In the genomic region with DNA sequence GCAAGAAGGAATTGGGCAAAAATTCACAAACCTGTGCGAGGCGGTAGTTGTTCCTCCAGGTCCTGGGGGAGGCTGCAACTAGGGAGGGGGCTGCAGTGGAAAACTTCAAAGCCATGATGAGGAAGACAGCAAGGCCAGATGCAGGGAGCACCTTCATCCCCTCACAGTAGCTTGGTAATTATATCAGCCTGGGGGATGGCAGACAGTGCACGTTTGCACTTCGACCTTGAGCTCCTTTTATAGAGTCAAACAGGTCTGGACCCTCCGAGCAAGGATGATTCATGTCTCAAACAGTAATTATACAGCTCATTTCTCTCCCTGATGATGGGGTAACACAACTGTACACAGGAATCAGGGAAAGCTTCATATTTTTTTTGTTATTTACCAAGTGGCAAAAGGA, we compare ENCODE assay signal across 34 cellular contexts. TPM values are rescaled to one million over a fixed set of nuclear protein-coding genes. Genes with fewer than 3 reads are reported as not detected.
"Had no signal": no experiment of that assay in that cellular context is flagged by ENCODE, and none has a peak within 500 bp of the region (broad histone marks: within the 10 kb centered on the region; RNA-seq: fewer than 3 reads in every experiment).

MMP20 (minus strand) TSS at position 170 of the 400 bp plus-strand sequence; CDS start at position 157, 13 bp downstream.

- H3K27ac ChIP-seq: epithelial cell of prostate, esophagus squamous epithelium, gastrocnemius medialis, heart right ventricle, left lung, lower lobe of right lung had no signal

- H3K9me3 ChIP-seq: esophagus squamous epithelium, gastrocnemius medialis, heart right ventricle, left lung, lower lobe of right lung, mucosa of descending colon had no signal

- H3K27me3 ChIP-seq: esophagus squamous epithelium, gastrocnemius medialis, left lung had no signal

- H3K36me3 ChIP-seq: esophagus squamous epithelium, gastrocnemius medialis, heart right ventricle, left lung, lower lobe of right lung had no signal

- DNase-seq: cortex of kidney; effector CD8-positive, alpha-beta T cell; effector memory CD8-positive, alpha-beta T cell; endodermal cell; erythroblast; esophagus squamous epithelium; foreskin fibroblast; foreskin melanocyte; gastrocnemius medialis; glutamatergic neuron; head of caudate nucleus; heart right ventricle; hypothalamus; immature natural killer cell; islet precursor cell; kidney; kidney glomerular epithelial cell; left colon; left lung; left ventricle myocardium superior; lower lobe of right lung; mesenchymal stem cell; mucosa of descending colon had no signal

- H3K4me1 ChIP-seq: esophagus squamous epithelium, gastrocnemius medialis, heart right ventricle, left lung, lower lobe of right lung had no signal

- H3K4me3 ChIP-seq: esophagus squamous epithelium, gastrocnemius medialis, heart right ventricle, left lung, lower lobe of right lung, mucosa of descending colon had no signal

- FAIRE-seq: colon, endometrium, kidney had no signal

RNA-seq across cellular contexts. Expression of gene MMP20, which starts in this region (rescaled TPM):
- total RNA-seq: cerebellum, dermis microvascular lymphatic vessel endothelial cell, endodermal cell, esophagus mucosa, esophagus squamous epithelium, gastrocnemius medialis, glomerular endothelial cell, heart right ventricle, kidney, left colon, left lung, left ventricle myocardium superior, lower leg skin, lower lobe of right lung, lung microvascular endothelial cell, mesenteric fat pad, mesothelial cell of epicardium, mucosa of descending colon had no signal
- polyA plus RNA-seq: heart right ventricle, immature natural killer cell had no signal
